ENCODE assay signal across 1 cellular context in genomic region chr3:120742198-120743080, GRCh38.
A peak's percentile ranks its signal among the peaks of the same experiment; 100 is the strongest.
TF ChIP-seq lines count a peak whose summit lies in the region.

Gene GTF2E1 (plus strand): TSS chr3:120742744. CDS start chr3:120750553, 7,809 bp downstream.
A gene with protein sequence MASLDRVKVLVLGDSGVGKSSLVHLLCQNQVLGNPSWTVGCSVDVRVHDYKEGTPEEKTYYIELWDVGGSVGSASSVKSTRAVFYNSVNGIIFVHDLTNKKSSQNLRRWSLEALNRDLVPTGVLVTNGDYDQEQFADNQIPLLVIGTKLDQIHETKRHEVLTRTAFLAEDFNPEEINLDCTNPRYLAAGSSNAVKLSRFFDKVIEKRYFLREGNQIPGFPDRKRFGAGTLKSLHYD (minus strand): TSS chr3:120742516. CDS start chr3:120742507, 9 bp downstream.

TF ChIP-seq in HepG2, 621 proteins besides CTCF, POLR2A, EP300 and RAD21 (continued from another document and continues in another):
- TF ChIP-seq, protein P1, sequence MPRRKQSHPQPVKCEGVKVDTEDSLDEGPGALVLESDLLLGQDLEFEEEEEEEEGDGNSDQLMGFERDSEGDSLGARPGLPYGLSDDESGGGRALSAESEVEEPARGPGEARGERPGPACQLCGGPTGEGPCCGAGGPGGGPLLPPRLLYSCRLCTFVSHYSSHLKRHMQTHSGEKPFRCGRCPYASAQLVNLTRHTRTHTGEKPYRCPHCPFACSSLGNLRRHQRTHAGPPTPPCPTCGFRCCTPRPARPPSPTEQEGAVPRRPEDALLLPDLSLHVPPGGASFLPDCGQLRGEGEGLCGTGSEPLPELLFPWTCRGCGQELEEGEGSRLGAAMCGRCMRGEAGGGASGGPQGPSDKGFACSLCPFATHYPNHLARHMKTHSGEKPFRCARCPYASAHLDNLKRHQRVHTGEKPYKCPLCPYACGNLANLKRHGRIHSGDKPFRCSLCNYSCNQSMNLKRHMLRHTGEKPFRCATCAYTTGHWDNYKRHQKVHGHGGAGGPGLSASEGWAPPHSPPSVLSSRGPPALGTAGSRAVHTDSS (CRISPR knock-in tag; conservative IDR thresholded peaks at IDR 0.05): no peak
- TF ChIP-seq IKZF4 (CRISPR knock-in tag; IDR thresholded peaks at IDR 0.05; ENCODE audit: borderline replicate concordance, low read depth, not compliant biosample characterization): peak; percentile 60
- TF ChIP-seq ATF1 (CRISPR knock-in tag; IDR thresholded peaks at IDR 0.05): peak; percentile 98
- TF ChIP-seq PREB (CRISPR knock-in tag; IDR thresholded peaks at IDR 0.05): no peak
- peak; percentile 87 for TF ChIP-seq ELF1 (CRISPR knock-in tag; IDR thresholded peaks at IDR 0.05)
- TF ChIP-seq E2F2 (CRISPR knock-in tag; IDR thresholded peaks at IDR 0.05; ENCODE audit: borderline replicate concordance): 0 out of 2 replicates have a peak, but pooled peaks have one; percentile 25
- TF ChIP-seq, protein P2, sequence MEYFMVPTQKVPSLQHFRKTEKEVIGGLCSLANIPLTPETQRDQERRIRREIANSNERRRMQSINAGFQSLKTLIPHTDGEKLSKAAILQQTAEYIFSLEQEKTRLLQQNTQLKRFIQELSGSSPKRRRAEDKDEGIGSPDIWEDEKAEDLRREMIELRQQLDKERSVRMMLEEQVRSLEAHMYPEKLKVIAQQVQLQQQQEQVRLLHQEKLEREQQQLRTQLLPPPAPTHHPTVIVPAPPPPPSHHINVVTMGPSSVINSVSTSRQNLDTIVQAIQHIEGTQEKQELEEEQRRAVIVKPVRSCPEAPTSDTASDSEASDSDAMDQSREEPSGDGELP (IDR thresholded peaks at IDR 0.05; ENCODE audit: borderline replicate concordance, low read depth): peak; percentile 87
- TF ChIP-seq SSRP1 (CRISPR knock-in tag; IDR thresholded peaks at IDR 0.05): 0 out of 2 replicates have a peak, but pooled peaks have one; percentile 45
- TF ChIP-seq, protein P3, sequence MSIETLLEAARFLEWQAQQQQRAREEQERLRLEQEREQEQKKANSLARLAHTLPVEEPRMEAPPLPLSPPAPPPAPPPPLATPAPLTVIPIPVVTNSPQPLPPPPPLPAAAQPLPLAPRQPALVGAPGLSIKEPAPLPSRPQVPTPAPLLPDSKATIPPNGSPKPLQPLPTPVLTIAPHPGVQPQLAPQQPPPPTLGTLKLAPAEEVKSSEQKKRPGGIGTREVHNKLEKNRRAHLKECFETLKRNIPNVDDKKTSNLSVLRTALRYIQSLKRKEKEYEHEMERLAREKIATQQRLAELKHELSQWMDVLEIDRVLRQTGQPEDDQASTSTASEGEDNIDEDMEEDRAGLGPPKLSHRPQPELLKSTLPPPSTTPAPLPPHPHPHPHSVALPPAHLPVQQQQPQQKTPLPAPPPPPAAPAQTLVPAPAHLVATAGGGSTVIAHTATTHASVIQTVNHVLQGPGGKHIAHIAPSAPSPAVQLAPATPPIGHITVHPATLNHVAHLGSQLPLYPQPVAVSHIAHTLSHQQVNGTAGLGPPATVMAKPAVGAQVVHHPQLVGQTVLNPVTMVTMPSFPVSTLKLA (IDR thresholded peaks at IDR 0.05): peak; percentile 54; the same call in 1 of the 2 replicates
- TF ChIP-seq, protein P4, sequence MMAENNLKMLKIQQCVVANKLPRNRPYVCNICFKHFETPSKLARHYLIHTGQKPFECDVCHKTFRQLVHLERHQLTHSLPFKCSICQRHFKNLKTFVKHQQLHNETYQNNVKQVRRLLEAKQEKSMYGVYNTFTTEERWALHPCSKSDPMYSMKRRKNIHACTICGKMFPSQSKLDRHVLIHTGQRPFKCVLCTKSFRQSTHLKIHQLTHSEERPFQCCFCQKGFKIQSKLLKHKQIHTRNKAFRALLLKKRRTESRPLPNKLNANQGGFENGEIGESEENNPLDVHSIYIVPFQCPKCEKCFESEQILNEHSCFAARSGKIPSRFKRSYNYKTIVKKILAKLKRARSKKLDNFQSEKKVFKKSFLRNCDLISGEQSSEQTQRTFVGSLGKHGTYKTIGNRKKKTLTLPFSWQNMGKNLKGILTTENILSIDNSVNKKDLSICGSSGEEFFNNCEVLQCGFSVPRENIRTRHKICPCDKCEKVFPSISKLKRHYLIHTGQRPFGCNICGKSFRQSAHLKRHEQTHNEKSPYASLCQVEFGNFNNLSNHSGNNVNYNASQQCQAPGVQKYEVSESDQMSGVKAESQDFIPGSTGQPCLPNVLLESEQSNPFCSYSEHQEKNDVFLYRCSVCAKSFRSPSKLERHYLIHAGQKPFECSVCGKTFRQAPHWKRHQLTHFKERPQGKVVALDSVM (CRISPR knock-in tag; IDR thresholded peaks at IDR 0.05): 0 out of 2 replicates have a peak, but pooled peaks have one; percentile 24
- 0 out of 2 replicates have a peak, but pooled peaks have one; percentile 9 for TF ChIP-seq ZBTB21 (CRISPR knock-in tag; IDR thresholded peaks at IDR 0.05)
- 0 out of 2 replicates have a peak, but pooled peaks have one; percentile 44 for TF ChIP-seq LBX2 (CRISPR knock-in tag; IDR thresholded peaks at IDR 0.05; ENCODE audit: borderline replicate concordance)
- TF ChIP-seq HNRNPLL (IDR thresholded peaks at IDR 0.05; ENCODE audit: low read depth, low read length, poor library complexity, severe bottlenecking): peak; percentile 49
- TF ChIP-seq ZHX1 (CRISPR knock-in tag; IDR thresholded peaks at IDR 0.05; ENCODE audit: low read depth): peak; percentile 67; the same call in 1 of the 2 replicates
- peak; percentile 93 for TF ChIP-seq ZNF143 (CRISPR knock-in tag; IDR thresholded peaks at IDR 0.05)
- TF ChIP-seq EHMT2 (IDR thresholded peaks at IDR 0.05; ENCODE audit: borderline replicate concordance, low read depth, low read length): peak; percentile 31; the same call in 1 of the 2 replicates
- TF ChIP-seq ZBTB37 (CRISPR knock-in tag; IDR thresholded peaks at IDR 0.05): 0 out of 2 replicates have a peak, but pooled peaks have one; percentile 36
- TF ChIP-seq GATAD2A (CRISPR knock-in tag; IDR thresholded peaks at IDR 0.05): peak; percentile 42; the same call in 1 of the 2 replicates
- TF ChIP-seq ZNF546 (CRISPR knock-in tag; conservative IDR thresholded peaks at IDR 0.05): 0 out of 2 replicates have a peak, but pooled peaks have one; percentile 39
- 0 out of 2 replicates have a peak, but pooled peaks have one; percentile 61 for TF ChIP-seq KDM3A (CRISPR knock-in tag; IDR thresholded peaks at IDR 0.05; ENCODE audit: low read depth)
- TF ChIP-seq KDM5A (IDR thresholded peaks at IDR 0.05; ENCODE audit: borderline replicate concordance, low read length): peak; percentile 92
- TF ChIP-seq UBTF (CRISPR knock-in tag; IDR thresholded peaks at IDR 0.05): peak; percentile 69; the same call in 1 of the 2 replicates
- no peak for TF ChIP-seq SOX6 (IDR thresholded peaks at IDR 0.05)
- TF ChIP-seq SOX6 (CRISPR knock-in tag; IDR thresholded peaks at IDR 0.05): peak; percentile 45; the same call in 1 of the 2 replicates
- TF ChIP-seq MXI1 (IDR thresholded peaks at IDR 0.05; ENCODE audit: borderline replicate concordance, low read depth, low read length): peak; percentile 48; the same call in 1 of the 3 replicates
- peak; percentile 18; the same call in 1 of the 2 replicates for TF ChIP-seq TFE3 (CRISPR knock-in tag; IDR thresholded peaks at IDR 0.05)
